16 cellular contexts compared by ENCODE assay signal in genomic region chr10:77692782-77693181, GRCh38. TPM values are rescaled to one million over a fixed set of nuclear protein-coding genes. Genes with fewer than 3 reads are reported as not detected.
A peak's percentile ranks its signal among the peaks of the same experiment; 100 is the strongest.
DNase-seq lines count a peak whose midpoint lies in the region; ATAC-seq and TF ChIP-seq lines count a peak whose summit lies in the region.
"Had no signal": no experiment of that assay in that cellular context is flagged by ENCODE, and none has a peak within 500 bp of the region (broad histone marks: within the 10 kb centered on the region; RNA-seq: fewer than 3 reads in every experiment).

No MANE protein-coding gene starts in this region.

- no peak overlapping the region for H3K27ac Mint-ChIP-seq in T-helper 17 cell
- H3K27ac Mint-ChIP-seq: naive B cell had no signal

- BruUV-seq in PC-3 (replicated peaks; lab: Mats Ljungman, UMichigan) = no TSS peak

- peaks cover 34% of the 10 kb centered on the region for H3K27me3 ChIP-seq in PC-3 (ENCODE audit: low read length)
- H3K27me3 ChIP-seq: cardiac muscle cell, thyroid gland had no signal

- no peaks in the 10 kb centered on the region for H3K79me2 ChIP-seq in PC-3 (ENCODE audit: low read length)

- H3K36me3 Mint-ChIP-seq in T-helper 17 cell (ENCODE audit: low read depth) = no peaks in the 10 kb centered on the region
- H3K36me3 Mint-ChIP-seq: naive B cell had no signal

- intact Hi-C loops in PC-3 (cut with micrococcal nuclease) = no loop called here

- H3K27me3 Mint-ChIP-seq in T-helper 17 cell = peaks cover 55% of the 10 kb centered on the region

- no peak for TF ChIP-seq CTCF in PC-3 (conservative IDR thresholded peaks at IDR 0.05; ENCODE audit: low read depth, low read length)

- H3K4me3 Mint-ChIP-seq in T-helper 17 cell = no peak overlapping the region
- H3K4me3 Mint-ChIP-seq: naive B cell had no signal

- H4K20me1 ChIP-seq in PC-3 (ENCODE audit: low read length) = no peaks in the 10 kb centered on the region

- peak; percentile 40 for ATAC-seq in PC-3
- no peak for ATAC-seq in T-helper 17 cell
- ATAC-seq in HG03565 (IDR thresholded peaks at IDR 0.05; ENCODE audit: unreplicated experiment) = no peak
- no peak for ATAC-seq in GM21529 (IDR thresholded peaks at IDR 0.05; ENCODE audit: unreplicated experiment)
- ATAC-seq in GM19351 (IDR thresholded peaks at IDR 0.05; ENCODE audit: unreplicated experiment) = no peak
- ATAC-seq: heart right ventricle, left lobe of liver had no signal

- CTCF ChIA-PET in PC-3 (lab: Charles Lee) = interaction anchor here (0.6 to 1.5 kb wide), 4 partner anchors 19 to 770 kb away, joined by 3 to 11 read pairs (median 5); no protein-coding TSS in a partner anchor

- H3K27ac ChIP-seq in PC-3 (ENCODE audit: low read length) = no peak overlapping the region
- H3K27ac ChIP-seq: cardiac muscle cell, heart right ventricle, thyroid gland, VCaP had no signal

- POLR2A ChIA-PET in PC-3 (lab: Charles Lee; ENCODE audit: unreplicated experiment) = no interaction called here

- H2AFZ ChIP-seq in PC-3 (ENCODE audit: low read length) = no peak overlapping the region

- no peak overlapping the region for H3K9ac ChIP-seq in PC-3 (ENCODE audit: low read length)

- no peak overlapping the region for H3K4me2 ChIP-seq in PC-3 (ENCODE audit: low read length)

- H3K9me3 ChIP-seq in PC-3 (ENCODE audit: low read length) = no peaks in the 10 kb centered on the region
- no peaks in the 10 kb centered on the region for H3K9me3 ChIP-seq in T-helper 17 cell (ENCODE audit: control insufficient read depth, low read length, poor library complexity, severe bottlenecking)
- H3K9me3 ChIP-seq: heart right ventricle, thyroid gland had no signal

- no peak overlapping the region for H3K4me3 ChIP-seq in PC-3 (ENCODE audit: low read length)
- H3K4me3 ChIP-seq: cardiac muscle cell, heart right ventricle, thyroid gland had no signal

- no peaks in the 10 kb centered on the region for H3K4me1 ChIP-seq in PC-3 (ENCODE audit: insufficient read depth, low read length)
- H3K4me1 ChIP-seq: heart right ventricle, thyroid gland had no signal

- H3K36me3 ChIP-seq in PC-3 (ENCODE audit: low read depth, low read length) = no peaks in the 10 kb centered on the region
- H3K36me3 ChIP-seq: cardiac muscle cell, heart right ventricle, thyroid gland had no signal

- no peaks in the 10 kb centered on the region for H3F3A ChIP-seq in PC-3 (ENCODE audit: low read length, unreplicated experiment)

- H3K4me1 Mint-ChIP-seq in T-helper 17 cell = no peaks in the 10 kb centered on the region

- H3K9me2 ChIP-seq in PC-3 (replicated peaks; ENCODE audit: low read length) = no peaks in the 10 kb centered on the region

- DNase-seq in EL = peak; percentile 43
- peak; percentile 60 for DNase-seq in PC-3
- peak; percentile 28 for DNase-seq in dedifferentiated amniotic fluid mesenchymal stem cell (ENCODE audit: extremely low spot score)
- DNase-seq in non-pigmented ciliary epithelial cell (ENCODE audit: low read depth) = peak; percentile 35
- no peak for DNase-seq in T-helper 17 cell
- DNase-seq: GDM1, heart right ventricle, naive B cell, NCI-H1105, thyroid gland had no signal

RNA-seq across cellular contexts. Expression of gene KCNMA1, which starts 55.2 kb away (rescaled TPM):
- total RNA-seq in PC-3 (2014; rRNA removed) = 143 and 193 TPM in 2 replicates
- under 1 TPM in 1 of 2 donors, not detected in 1; 0.27 TPM for total RNA-seq in T-helper 17 cell

Comparison
In these comparisons a context has a peak if more than half of its experiments do, and no peak if none do; other contexts are left out.
1. DNase-seq: peak in EL (single experiment), PC-3 (single experiment), dedifferentiated amniotic fluid mesenchymal stem cell (single experiment) and non-pigmented ciliary epithelial cell (single experiment); none in T-helper 17 cell (0 of 3).
2. RNA of gene KCNMA1, which starts 55.2 kb away (total RNA-seq): 143 to 193 TPM in PC-3; 0.27 TPM in T-helper 17 cell; every median in the first group is over 100 times any median in the second.